ENCODE assay signal across 1 cellular context in genomic region chr14:88323086-88323519, GRCh38.
TF ChIP-seq lines count a peak whose summit lies in the region.

A gene with protein sequence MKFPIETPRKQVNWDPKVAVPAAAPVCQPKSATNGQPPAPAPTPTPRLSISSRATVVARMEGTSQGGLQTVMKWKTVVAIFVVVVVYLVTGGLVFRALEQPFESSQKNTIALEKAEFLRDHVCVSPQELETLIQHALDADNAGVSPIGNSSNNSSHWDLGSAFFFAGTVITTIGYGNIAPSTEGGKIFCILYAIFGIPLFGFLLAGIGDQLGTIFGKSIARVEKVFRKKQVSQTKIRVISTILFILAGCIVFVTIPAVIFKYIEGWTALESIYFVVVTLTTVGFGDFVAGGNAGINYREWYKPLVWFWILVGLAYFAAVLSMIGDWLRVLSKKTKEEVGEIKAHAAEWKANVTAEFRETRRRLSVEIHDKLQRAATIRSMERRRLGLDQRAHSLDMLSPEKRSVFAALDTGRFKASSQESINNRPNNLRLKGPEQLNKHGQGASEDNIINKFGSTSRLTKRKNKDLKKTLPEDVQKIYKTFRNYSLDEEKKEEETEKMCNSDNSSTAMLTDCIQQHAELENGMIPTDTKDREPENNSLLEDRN (minus strand): TSS chr14:88323269. CDS start chr14:88322798, 471 bp downstream.

TF ChIP-seq in HepG2, 621 proteins besides CTCF, POLR2A, EP300 and RAD21 (continued from another document):
- TF ChIP-seq, protein P1, sequence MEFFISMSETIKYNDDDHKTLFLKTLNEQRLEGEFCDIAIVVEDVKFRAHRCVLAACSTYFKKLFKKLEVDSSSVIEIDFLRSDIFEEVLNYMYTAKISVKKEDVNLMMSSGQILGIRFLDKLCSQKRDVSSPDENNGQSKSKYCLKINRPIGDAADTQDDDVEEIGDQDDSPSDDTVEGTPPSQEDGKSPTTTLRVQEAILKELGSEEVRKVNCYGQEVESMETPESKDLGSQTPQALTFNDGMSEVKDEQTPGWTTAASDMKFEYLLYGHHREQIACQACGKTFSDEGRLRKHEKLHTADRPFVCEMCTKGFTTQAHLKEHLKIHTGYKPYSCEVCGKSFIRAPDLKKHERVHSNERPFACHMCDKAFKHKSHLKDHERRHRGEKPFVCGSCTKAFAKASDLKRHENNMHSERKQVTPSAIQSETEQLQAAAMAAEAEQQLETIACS (CRISPR knock-in tag; IDR thresholded peaks at IDR 0.05) = 0 out of 2 replicates have a peak, but pooled peaks have one; percentile 32
